In genomic region chr12:123972448-123973401, GRCh38 we compare ENCODE assay signal across 8 cellular contexts. TPM values are rescaled to one million over a fixed set of nuclear protein-coding genes. Genes with fewer than 3 reads are reported as not detected.
DNase-seq lines count a peak whose midpoint lies in the region; ATAC-seq and TF ChIP-seq lines count a peak whose summit lies in the region.

A gene with protein sequence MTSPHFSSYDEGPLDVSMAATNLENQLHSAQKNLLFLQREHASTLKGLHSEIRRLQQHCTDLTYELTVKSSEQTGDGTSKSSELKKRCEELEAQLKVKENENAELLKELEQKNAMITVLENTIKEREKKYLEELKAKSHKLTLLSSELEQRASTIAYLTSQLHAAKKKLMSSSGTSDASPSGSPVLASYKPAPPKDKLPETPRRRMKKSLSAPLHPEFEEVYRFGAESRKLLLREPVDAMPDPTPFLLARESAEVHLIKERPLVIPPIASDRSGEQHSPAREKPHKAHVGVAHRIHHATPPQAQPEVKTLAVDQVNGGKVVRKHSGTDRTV (minus strand): TSS chr12:123972831. CDS start chr12:123944305, 28,526 bp downstream.
Gene ZNF664 (plus strand): TSS chr12:123973215. CDS start chr12:124012145, 38,930 bp downstream.

- in situ Hi-C loops in GM13976 (cut with MboI; ENCODE audit: low sequenced_read_pairs, unreplicated experiment), result no loop called here

- H3K4me1 ChIP-seq in uterus, result peaks cover 0 to 10% of the 10 kb centered on the region in 2 donors

- H3K36me3 Mint-ChIP-seq in T-helper 1 cell treated with Interleukin-12 subunit alpha and Interleukin-12 subunit beta and Interleukin-4 antibody, amounts not matched to agents 30 μg/mL and 1 μg/mL, for 36 hours (ENCODE audit: low read depth), result peaks cover 23% of the 10 kb centered on the region

- H3K27me3 ChIP-seq in uterus, result no peaks in the 10 kb centered on the region

- H3K27ac Mint-ChIP-seq in T-helper 1 cell treated with Interleukin-12 subunit alpha and Interleukin-12 subunit beta and Interleukin-4 antibody, amounts not matched to agents 30 μg/mL and 1 μg/mL, for 36 hours, result peak within 1 kb of the TSS; percentile 91

- peak within 1 kb of the TSS; percentile 75 to 97 for H3K4me3 ChIP-seq in uterus

- ATAC-seq in HG02798 (IDR thresholded peaks at IDR 0.05; ENCODE audit: poor library complexity, unreplicated experiment), result peak; percentile 85
- ATAC-seq in left ventricle myocardium superior, result peak; percentile 89

- H3K27ac ChIP-seq in uterus, result peak within 1 kb of the TSS; percentile 94 to 99

- TF ChIP-seq CTCF in GM13976 (IDR thresholded peaks at IDR 0.05; ENCODE audit: borderline replicate concordance, control extremely low read depth, extremely low read depth, insufficient read depth, missing control alignments) (peak; percentile 23), uterus (IDR thresholded peaks at IDR 0.05) (peak in 2 of 4 experiments; percentile 25 to 56)

- peaks cover 12% of the 10 kb centered on the region for H3K4me1 Mint-ChIP-seq in T-helper 1 cell treated with Interleukin-12 subunit alpha and Interleukin-12 subunit beta and Interleukin-4 antibody, amounts not matched to agents 30 μg/mL and 1 μg/mL, for 36 hours (ENCODE audit: low read depth)

- peak; percentile 80 to 83 for TF ChIP-seq POLR2A in uterus (IDR thresholded peaks at IDR 0.05)

- peak within 1 kb of the TSS; percentile 93 for H3K4me3 Mint-ChIP-seq in T-helper 1 cell treated with Interleukin-12 subunit alpha and Interleukin-12 subunit beta and Interleukin-4 antibody, amounts not matched to agents 30 μg/mL and 1 μg/mL, for 36 hours

- DNase-seq in GM13976 (ENCODE audit: low spot score) (peak; percentile 98), NCI-H1436 (lab: John Stamatoyannopoulos, UW) (peak; percentile 96), amygdala (lab: John Stamatoyannopoulos, UW) (peak in 54 of 56 donors; percentile 41 to 91 (median 81)), left ventricle myocardium superior (peak; percentile 96), putamen (ENCODE audit: low spot score) (peak; percentile 89), uterus (peak; percentile 89 to 94)

- intact Hi-C loops in left ventricle myocardium superior (cut with micrococcal nuclease) (no loop called here), uterus (cut with DNase I; ENCODE audit: low total_unique reads) (no loop called here)

- H3K9me3 Mint-ChIP-seq in T-helper 1 cell treated with Interleukin-12 subunit alpha and Interleukin-12 subunit beta and Interleukin-4 antibody, amounts not matched to agents 30 μg/mL and 1 μg/mL, for 36 hours, result no peaks in the 10 kb centered on the region

- H3K27me3 Mint-ChIP-seq in T-helper 1 cell treated with Interleukin-12 subunit alpha and Interleukin-12 subunit beta and Interleukin-4 antibody, amounts not matched to agents 30 μg/mL and 1 μg/mL, for 36 hours (ENCODE audit: low read depth), result peaks cover 13% of the 10 kb centered on the region

- H3K36me3 ChIP-seq in uterus, result no peaks in the 10 kb centered on the region

- H3K9me3 ChIP-seq in uterus, result no peaks in the 10 kb centered on the region

RNA-seq across cellular contexts. Expression of the first gene that starts in this region (rescaled TPM):
- 54.0 TPM for total RNA-seq in left ventricle myocardium superior
- total RNA-seq in uterus, result 10 to 100 TPM in 3 of 4 donors, 1 to 10 TPM in 1; 7.4 to 67.3 (median 32.8) TPM

RNA-seq across cellular contexts. Expression of gene ZNF664, which starts in this region (rescaled TPM):
- 85.2 TPM for total RNA-seq in left ventricle myocardium superior
- total RNA-seq in uterus, result 10 to 100 TPM; 23.1 to 97.1 (median 52.1) TPM

Comparison
In these comparisons a context has a peak if more than half of its experiments do, and no peak if none do; other contexts are left out.
1. Peak in every context shown above with its lines: DNase-seq, ATAC-seq, H3K4me3 ChIP-seq and H3K27ac ChIP-seq.